In the genomic region with DNA sequence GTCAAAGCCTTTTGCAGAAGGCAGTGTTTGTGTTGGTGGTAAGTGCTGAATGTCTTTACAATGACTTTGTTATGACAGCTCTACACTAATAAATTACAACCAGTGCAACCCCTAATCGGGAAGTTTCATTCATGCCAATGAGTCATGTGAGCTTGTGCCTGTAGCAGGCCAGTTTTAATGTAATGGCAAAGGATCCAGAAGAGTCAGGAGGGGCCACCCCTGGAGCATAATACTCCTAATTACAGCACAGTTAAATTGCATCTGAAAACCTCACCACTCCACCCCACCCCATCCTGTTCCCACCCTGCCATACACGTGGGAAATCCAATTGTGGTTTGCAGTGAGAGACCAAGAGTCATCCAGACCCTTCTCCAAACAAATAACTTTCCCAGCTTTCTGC, we compare ENCODE assay signal across 7 cellular contexts.
DNase-seq lines count a peak whose midpoint lies in the region; ATAC-seq, FAIRE-seq and TF ChIP-seq lines count a peak whose summit lies in the region.

No MANE protein-coding gene starts in this region.

- no peak for TF ChIP-seq POLR2A in esophagus muscularis mucosa (IDR thresholded peaks at IDR 0.05; ENCODE audit: low read depth)

- H3K4me3 ChIP-seq in esophagus muscularis mucosa, result no peak overlapping the region
- H3K4me3 ChIP-seq in small intestine (ENCODE audit: low read depth in 1 of 2, low read length in 2 of 2), result no peak overlapping the region

- H3K27ac ChIP-seq in esophagus muscularis mucosa (replicated peaks in 1 of 4), result peak overlapping the region; percentile 46 to 54 (median 51)
- H3K27ac ChIP-seq in small intestine (ENCODE audit: low read depth in 1 of 2, low read length in 1 of 2), result no peak overlapping the region

- H3K4me1 ChIP-seq in esophagus muscularis mucosa, result peaks cover 21 to 30% (median 23%) of the 10 kb centered on the region in 4 donors
- peaks cover 0 to 5% of the 10 kb centered on the region in 2 donors for H3K4me1 ChIP-seq in small intestine (ENCODE audit: control insufficient read depth in 2 of 2, insufficient read depth in 1 of 2, low read depth in 1 of 2, low read length in 1 of 2)

- no peak for TF ChIP-seq CTCF in esophagus muscularis mucosa (IDR thresholded peaks at IDR 0.05)

- DNase-seq in HT-29 (ENCODE audit: low spot score), result peak; percentile 63
- DNase-seq in NCI-H69 (lab: John Stamatoyannopoulos, UW), result peak; percentile 99
- DNase-seq in esophagus muscularis mucosa (ENCODE audit: extremely low spot score), result no peak
- DNase-seq in small intestine, result peak; percentile 7
- DNase-seq in NCI-H526 (lab: John Stamatoyannopoulos, UW), result no peak
- no peak for DNase-seq in amygdala (lab: John Stamatoyannopoulos, UW)

- no peak for TF ChIP-seq EP300 in esophagus muscularis mucosa (IDR thresholded peaks at IDR 0.05)

- 0% methylated on average over 2 of the region's 2 CpGs for WGBS in esophagus muscularis mucosa
- 1 to 4% (median 3%) methylated on average over 2 of the region's 2 CpGs for WGBS in small intestine, 3 donors

- no peaks in the 10 kb centered on the region for H3K27me3 ChIP-seq in esophagus muscularis mucosa
- H3K27me3 ChIP-seq in small intestine (ENCODE audit: control insufficient read depth in 2 of 2, insufficient read depth in 2 of 2, low read length in 2 of 2), result no peaks in the 10 kb centered on the region

- no peak for FAIRE-seq in small intestine (lab: Jason Lieb, UNC)

- H3K9me3 ChIP-seq in esophagus muscularis mucosa (no peaks in the 10 kb centered on the region), small intestine (ENCODE audit: control insufficient read depth, low read depth) (no peaks in the 10 kb centered on the region)

- no peak for ATAC-seq in GM18909 (IDR thresholded peaks at IDR 0.05; ENCODE audit: poor library complexity, unreplicated experiment)

- intact Hi-C loops in esophagus muscularis mucosa (cut with DNase I), result no loop called here

- H3K36me3 ChIP-seq in esophagus muscularis mucosa (no peaks in the 10 kb centered on the region), small intestine (ENCODE audit: control insufficient read depth in 2 of 2, insufficient read depth in 2 of 2, low read length in 2 of 2) (no peaks in the 10 kb centered on the region)

Comparison
In these comparisons a context has a peak if more than half of its experiments do, and no peak if none do; other contexts are left out.
1. DNase-seq: peak in HT-29 (single experiment), NCI-H69 (single experiment) and small intestine (single experiment); none in esophagus muscularis mucosa (single experiment), NCI-H526 (0 of 2) and amygdala (0 of 56).
2. H3K27ac ChIP-seq: peak in esophagus muscularis mucosa (4 of 4); none in small intestine (0 of 2).